Comparison of ENCODE assay signal across 1 cellular context in genomic region chr7:74454059-74454947, GRCh38.
TF ChIP-seq lines count a peak whose summit lies in the region.

No MANE protein-coding gene starts in this region.

TF ChIP-seq in HEK293, 187 proteins besides CTCF, POLR2A, EP300 and RAD21 (continued from another document):
- peak; percentile 14 for TF ChIP-seq ZBTB26 (tag by site-specific recombination; optimal IDR thresholded peaks at IDR 0.05)
- TF ChIP-seq ZFHX2 (tag by site-specific recombination; conservative IDR thresholded peaks at IDR 0.05) = peak; percentile 22; the same call in 1 of the 2 replicates
TF ChIP-seq in HEK293: peak in this region for 10.
